In genomic region chr1:91007092-91007491, GRCh38 we compare ENCODE assay signal across 21 cellular contexts.
"Had no signal": no experiment of that assay in that cellular context is flagged by ENCODE, and none has a peak within 500 bp of the region (broad histone marks: within the 10 kb centered on the region; RNA-seq: fewer than 3 reads in every experiment).

No MANE protein-coding gene starts in this region.

- H3K27me3 ChIP-seq: foreskin keratinocyte, left lung, upper lobe of right lung had no signal

- H3K9me3 ChIP-seq: left lung, upper lobe of right lung had no signal

- H3K36me3 ChIP-seq: left lung, upper lobe of right lung had no signal

- DNase-seq: activated CD4-positive, alpha-beta T cell treated with anti-CD3 and anti-CD28 coated beads, Interleukin-2, amount 10 ng/mL, durations not matched to agents 7 days and 5 days; activated CD4-positive, CD25-positive, alpha-beta regulatory T cell treated with anti-CD3 and anti-CD28 coated beads, Interleukin-2, amount 50 U/mL, for 72 hours; activated CD8-positive, alpha-beta memory T cell treated with anti-CD3 and anti-CD28 coated beads, Interleukin-2, amount 10 ng/mL, durations not matched to agents 7 days and 5 days; activated CD8-positive, alpha-beta T cell treated with anti-CD3 and anti-CD28 coated beads for 36 hours; activated gamma-delta T cell treated with Interleukin-2 at 50 U/mL for 16 hours; activated naive CD8-positive, alpha-beta T cell treated with anti-CD3 and anti-CD28 coated beads, Interleukin-2, amount 10 ng/mL, durations not matched to agents 7 days and 5 days; amygdala; cortex of kidney; foreskin keratinocyte; kidney glomerular epithelial cell; left lung; naive thymus-derived CD8-positive, alpha-beta T cell; stimulated activated CD4-positive, alpha-beta T cell treated with anti-CD3 and anti-CD28 coated beads, Interleukin-4, amount 100 ng/mL, for 24 hours; stimulated activated naive CD4-positive, alpha-beta T cell treated with Interleukin-2 at 50 U/mL for 16 hours; upper lobe of right lung had no signal

- FAIRE-seq: bronchial epithelial cell had no signal

- ATAC-seq: activated CD8-positive, alpha-beta memory T cell treated with anti-CD3 and anti-CD28 coated beads, Interleukin-2, amount 10 ng/mL, durations not matched to agents 7 days and 5 days; activated CD8-positive, alpha-beta T cell treated with anti-CD3 and anti-CD28 coated beads for 36 hours; foreskin keratinocyte; left lung; naive thymus-derived CD8-positive, alpha-beta T cell; upper lobe of right lung had no signal

- H3K4me3 Mint-ChIP-seq: activated CD4-positive, alpha-beta T cell treated with anti-CD3 and anti-CD28 coated beads, Interleukin-2, amount 10 ng/mL, durations not matched to agents 7 days and 5 days; activated CD8-positive, alpha-beta memory T cell treated with anti-CD3 and anti-CD28 coated beads, Interleukin-2, amount 10 ng/mL, durations not matched to agents 7 days and 5 days; activated CD8-positive, alpha-beta T cell treated with anti-CD3 and anti-CD28 coated beads for 36 hours; activated naive CD8-positive, alpha-beta T cell treated with anti-CD3 and anti-CD28 coated beads, Interleukin-2, amount 10 ng/mL, durations not matched to agents 7 days and 5 days; activated T-helper 1 cell treated with anti-CD3 and anti-CD28 coated beads, Interleukin-12 subunit alpha, Interleukin-12 subunit beta, Interleukin-2, Interleukin-4 antibody, amounts not matched to agents 30 ng/mL and 10 ng/mL and 1 ng/mL, durations not matched to agents 14 hours and 24 hours and 36 hours; mesothelial cell of epicardium; T-helper 2 cell treated with Interferon-gamma antibody and Interleukin-4, amounts not matched to agents 5 μg/mL and 100 μg/mL, for 36 hours had no signal

- H3K27me3 Mint-ChIP-seq: activated CD4-positive, alpha-beta T cell treated with anti-CD3 and anti-CD28 coated beads, Interleukin-2, amount 10 ng/mL, durations not matched to agents 7 days and 5 days; activated CD8-positive, alpha-beta memory T cell treated with anti-CD3 and anti-CD28 coated beads, Interleukin-2, amount 10 ng/mL, durations not matched to agents 7 days and 5 days; activated CD8-positive, alpha-beta T cell treated with anti-CD3 and anti-CD28 coated beads for 36 hours; activated naive CD8-positive, alpha-beta T cell treated with anti-CD3 and anti-CD28 coated beads, Interleukin-2, amount 10 ng/mL, durations not matched to agents 7 days and 5 days; naive thymus-derived CD8-positive, alpha-beta T cell; progenitor cell of endocrine pancreas had no signal

- H3K27ac Mint-ChIP-seq: activated CD4-positive, alpha-beta T cell treated with anti-CD3 and anti-CD28 coated beads, Interleukin-2, amount 10 ng/mL, durations not matched to agents 7 days and 5 days; activated CD8-positive, alpha-beta memory T cell treated with anti-CD3 and anti-CD28 coated beads, Interleukin-2, amount 10 ng/mL, durations not matched to agents 7 days and 5 days; activated CD8-positive, alpha-beta T cell treated with anti-CD3 and anti-CD28 coated beads for 36 hours; activated naive CD8-positive, alpha-beta T cell treated with anti-CD3 and anti-CD28 coated beads, Interleukin-2, amount 10 ng/mL, durations not matched to agents 7 days and 5 days; mesothelial cell of epicardium; progenitor cell of endocrine pancreas had no signal

- H3K4me3 ChIP-seq: left lung, upper lobe of right lung had no signal

- H3K4me1 ChIP-seq: foreskin keratinocyte had no signal

- H3K27ac ChIP-seq: foreskin keratinocyte, left lung, upper lobe of right lung, VCaP had no signal
